In genomic region chr2:46985512-46985911, GRCh38 we compare ENCODE assay signal across 9 cellular contexts. TPM values are rescaled to one million over a fixed set of nuclear protein-coding genes. Genes with fewer than 3 reads are reported as not detected.
A peak's percentile ranks its signal among the peaks of the same experiment; 100 is the strongest.
DNase-seq lines count a peak whose midpoint lies in the region; ATAC-seq lines count a peak whose summit lies in the region.
"Had no signal": no experiment of that assay in that cellular context is flagged by ENCODE, and none has a peak within 500 bp of the region (broad histone marks: within the 10 kb centered on the region; RNA-seq: fewer than 3 reads in every experiment).

No MANE protein-coding gene starts in this region.

- no peaks in the 10 kb centered on the region for H3K9me3 Mint-ChIP-seq in natural killer cell treated with Interleukin-12 subunit alpha and Interleukin-12 subunit beta and Interleukin-15 and Interleukin-18, amount 100 ng/mL, for 72 hours
- H3K9me3 Mint-ChIP-seq: nephron had no signal

- ATAC-seq in GM18870 (IDR thresholded peaks at IDR 0.05; ENCODE audit: unreplicated experiment) (peak; percentile 32), HG02623 (IDR thresholded peaks at IDR 0.05; ENCODE audit: unreplicated experiment) (no peak)
- ATAC-seq in natural killer cell treated with Interleukin-12 subunit alpha and Interleukin-12 subunit beta and Interleukin-15 and Interleukin-18, amount 100 ng/mL, for 72 hours, result peak; percentile 80 to 86

- peaks cover 24 to 39% of the 10 kb centered on the region in 2 donors for H3K4me1 Mint-ChIP-seq in natural killer cell treated with Interleukin-12 subunit alpha and Interleukin-12 subunit beta and Interleukin-15 and Interleukin-18, amount 100 ng/mL, for 72 hours (ENCODE audit: low read depth in 2 of 2)

- H3K27ac ChIP-seq in angular gyrus (ENCODE audit: low read depth, low read length), result peak overlapping the region; percentile 93

- no peaks in the 10 kb centered on the region for H3K36me3 Mint-ChIP-seq in natural killer cell treated with Interleukin-12 subunit alpha and Interleukin-12 subunit beta and Interleukin-15 and Interleukin-18, amount 100 ng/mL, for 72 hours

- peak overlapping the region; percentile 96 to 99 for H3K27ac Mint-ChIP-seq in natural killer cell treated with Interleukin-12 subunit alpha and Interleukin-12 subunit beta and Interleukin-15 and Interleukin-18, amount 100 ng/mL, for 72 hours

- peak overlapping the region; percentile 82 for H3K4me3 Mint-ChIP-seq in natural killer cell treated with Interleukin-12 subunit alpha and Interleukin-12 subunit beta and Interleukin-15 and Interleukin-18, amount 100 ng/mL, for 72 hours
- H3K4me3 Mint-ChIP-seq: nephron had no signal

- no peaks in the 10 kb centered on the region for H3K27me3 Mint-ChIP-seq in natural killer cell treated with Interleukin-12 subunit alpha and Interleukin-12 subunit beta and Interleukin-15 and Interleukin-18, amount 100 ng/mL, for 72 hours

- DNase-seq in HK-2 (ENCODE audit: unreplicated experiment) (peak; percentile 33), NCI-H1930 (lab: John Stamatoyannopoulos, UW) (no peak), NCI-H526 (lab: John Stamatoyannopoulos, UW) (no peak), anterior cingulate cortex (lab: John Stamatoyannopoulos, UW) (no peak)
- DNase-seq in natural killer cell treated with Interleukin-12 subunit alpha and Interleukin-12 subunit beta and Interleukin-15 and Interleukin-18, amount 100 ng/mL, for 72 hours (ENCODE audit: low spot score), result no peak

RNA-seq across cellular contexts. Expression of gene TTC7A, which starts 44.5 kb away (rescaled TPM):
- 10 to 100 TPM; 52.5 to 68.6 TPM for total RNA-seq in natural killer cell treated with Interleukin-12 subunit alpha and Interleukin-12 subunit beta and Interleukin-15 and Interleukin-18, amount 100 ng/mL, for 72 hours
